Comparison of ENCODE assay signal across 26 cellular contexts in the genomic region with DNA sequence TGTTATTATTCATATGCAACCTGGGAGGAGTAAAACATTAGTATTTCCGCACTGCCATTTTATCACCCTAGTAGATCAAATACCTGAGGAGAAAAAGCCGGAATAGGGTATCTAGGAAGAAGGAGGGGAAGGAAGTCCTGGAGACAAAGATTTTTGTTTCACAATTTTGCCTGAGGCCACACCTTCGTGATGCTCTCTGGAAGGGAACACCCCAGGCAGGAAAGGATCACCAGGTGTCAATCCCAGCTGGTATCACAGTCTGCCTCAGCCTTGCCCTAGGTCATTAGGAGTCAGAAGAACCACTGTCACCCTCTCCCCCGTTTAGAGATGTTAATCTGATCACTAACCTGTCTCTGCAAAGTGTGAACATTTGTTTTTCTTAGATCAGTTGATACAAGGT. TPM values are rescaled to one million over a fixed set of nuclear protein-coding genes. Genes with fewer than 3 reads are reported as not detected.
"Had no signal": no experiment of that assay in that cellular context is flagged by ENCODE, and none has a peak within 500 bp of the region (broad histone marks: within the 10 kb centered on the region; RNA-seq: fewer than 3 reads in every experiment).

No MANE protein-coding gene starts in this region.

- H3K9me3 ChIP-seq: ascending aorta, Peyer's patch had no signal

- DNase-seq: activated CD4-positive, alpha-beta T cell treated with anti-CD3 and anti-CD28 coated beads, Interleukin-2, amount 10 ng/mL, durations not matched to agents 24 days and 14 days; activated CD4-positive, alpha-beta T cell treated with anti-CD3 and anti-CD28 coated beads, Interleukin-2, amount 50 U/mL, for 4 hours; activated CD8-positive, alpha-beta T cell treated with anti-CD3 and anti-CD28 coated beads for 36 hours; activated effector memory CD4-positive, alpha-beta T cell treated with anti-CD3 and anti-CD28 coated beads, Interleukin-2, amount 50 U/mL, for 16 hours; activated naive CD4-positive, alpha-beta T cell; activated naive CD8-positive, alpha-beta T cell treated with anti-CD3 and anti-CD28 coated beads, Interleukin-2, amount 10 ng/mL, durations not matched to agents 7 days and 5 days; activated T-cell treated with anti-CD3 and anti-CD28 coated beads, Interleukin-2, amount 50 U/mL, for 1 hour; activated T-cell treated with anti-CD3 and anti-CD28 coated beads, Interleukin-2, amount 50 U/mL, for 72 hours; amygdala; IMR-90; NCI-H1048; NCI-H1105 treated with DMSO at 0.1 percent for 48 hours; NCI-H1436; NCI-H1694; NCI-H1930; NCI-H2081 treated with DMSO at 0.1 percent for 48 hours; NCI-H226; NK-92 treated with Interleukin-12 subunit alpha and Interleukin-12 subunit beta, amount 100 ng/mL, for 24 hours; PC-3; Peyer's patch; RPMI8226; SIG-M5 had no signal

- H3K27me3 ChIP-seq: ascending aorta, Peyer's patch had no signal

- H3K36me3 ChIP-seq: ascending aorta, Peyer's patch had no signal

- H3K4me1 ChIP-seq: ascending aorta, Peyer's patch had no signal

- ATAC-seq: activated CD8-positive, alpha-beta T cell treated with anti-CD3 and anti-CD28 coated beads for 36 hours; activated T-cell treated with anti-CD3 and anti-CD28 coated beads, Interleukin-2, amount 50 U/mL, for 72 hours; activated T-helper 17 cell treated with anti-CD3 and anti-CD28 coated beads, Interleukin-2, amount 50 U/mL, for 72 hours; K562; PC-3; Right ventricle myocardium inferior had no signal

- H3K4me3 ChIP-seq: ascending aorta, K562, Peyer's patch had no signal

- H3K27ac ChIP-seq: ascending aorta, Peyer's patch had no signal

RNA-seq across cellular contexts. Expression of a gene that starts 35.4 kb away (rescaled TPM):
- polyA plus RNA-seq: K562 had no signal
